Comparison of ENCODE assay signal across 8 cellular contexts in genomic region chrX:55717521-55718497, GRCh38. TPM values are rescaled to one million over a fixed set of nuclear protein-coding genes. Genes with fewer than 3 reads are reported as not detected.
DNase-seq lines count a peak whose midpoint lies in the region; ATAC-seq and TF ChIP-seq lines count a peak whose summit lies in the region.

TSS of gene RRAGB (plus strand) at chrX:55717749. CDS start at chrX:55718328, 579 bp downstream.

- no peaks in the 10 kb centered on the region for H4K20me1 ChIP-seq in osteoblast (ENCODE audit: insufficient read depth, low read length)

- H3K4me2 ChIP-seq in osteoblast (ENCODE audit: insufficient read depth, low read length) = peak within 1 kb of the TSS; percentile 87

- peaks cover 20% of the 10 kb centered on the region for H3K4me1 Mint-ChIP-seq in activated naive CD8-positive, alpha-beta T cell treated with anti-CD3 and anti-CD28 coated beads for 36 hours
- H3K4me1 Mint-ChIP-seq in glutamatergic neuron (ENCODE audit: low read depth, unreplicated experiment) = peaks cover 3% of the 10 kb centered on the region

- peak within 1 kb of the TSS; percentile 87 for H3K4me3 ChIP-seq in osteoblast (ENCODE audit: insufficient read depth, low read length)
- H3K4me3 ChIP-seq in thoracic aorta = peak within 1 kb of the TSS; percentile 85

- H3K27me3 Mint-ChIP-seq in activated naive CD8-positive, alpha-beta T cell treated with anti-CD3 and anti-CD28 coated beads for 36 hours = no peaks in the 10 kb centered on the region
- peaks cover 4% of the 10 kb centered on the region for H3K27me3 Mint-ChIP-seq in glutamatergic neuron (ENCODE audit: unreplicated experiment)

- TF ChIP-seq CTCF in GM10266 (IDR thresholded peaks at IDR 0.05; ENCODE audit: control insufficient read depth, insufficient read depth, low read depth, missing control alignments) (peak; percentile 59), glutamatergic neuron (IDR thresholded peaks at IDR 0.05; ENCODE audit: partially characterized antibody, unreplicated experiment) (peak; percentile 63), osteoblast (IDR thresholded peaks at IDR 0.05; ENCODE audit: extremely low read depth, low read depth, low read length) (peak; percentile 57), thoracic aorta (IDR thresholded peaks at IDR 0.05) (peak; percentile 51)

- H3K27ac ChIP-seq in osteoblast (ENCODE audit: low read depth, low read length) (peak within 1 kb of the TSS; percentile 88), thoracic aorta (peak within 1 kb of the TSS; percentile 73 to 81)

- H3K79me2 ChIP-seq in osteoblast (ENCODE audit: insufficient read depth, low read length) = peaks cover 13% of the 10 kb centered on the region

- H3K9me3 ChIP-seq in osteoblast (ENCODE audit: low read depth, low read length) (no peaks in the 10 kb centered on the region), thoracic aorta (no peaks in the 10 kb centered on the region)

- H3K4me3 Mint-ChIP-seq in activated naive CD8-positive, alpha-beta T cell treated with anti-CD3 and anti-CD28 coated beads for 36 hours = peak within 1 kb of the TSS; percentile 85
- peak within 1 kb of the TSS; percentile 95 for H3K4me3 Mint-ChIP-seq in glutamatergic neuron (ENCODE audit: unreplicated experiment)

- no peaks in the 10 kb centered on the region for H3K27me3 ChIP-seq in osteoblast (ENCODE audit: insufficient read depth, low read length)
- H3K27me3 ChIP-seq in thoracic aorta (replicated peaks; ENCODE audit: insufficient read depth) = no peaks in the 10 kb centered on the region

- H3K36me3 Mint-ChIP-seq in activated naive CD8-positive, alpha-beta T cell treated with anti-CD3 and anti-CD28 coated beads for 36 hours = peaks cover 10% of the 10 kb centered on the region
- H3K36me3 Mint-ChIP-seq in glutamatergic neuron (ENCODE audit: unreplicated experiment) = no peaks in the 10 kb centered on the region

- peak within 1 kb of the TSS; percentile 86 for H3K27ac Mint-ChIP-seq in activated naive CD8-positive, alpha-beta T cell treated with anti-CD3 and anti-CD28 coated beads for 36 hours
- peak within 1 kb of the TSS; percentile 93 for H3K27ac Mint-ChIP-seq in glutamatergic neuron (ENCODE audit: unreplicated experiment)

- ATAC-seq in HG02588 (IDR thresholded peaks at IDR 0.05; ENCODE audit: unreplicated experiment) = peak; percentile 97
- peak; percentile 99 for ATAC-seq in SK-N-SH treated with all-trans-retinoic acid at 6 μM for 48 hours
- ATAC-seq in thoracic aorta (ENCODE audit: insufficient number of reproducible peaks, low FRiP score, low read depth) = peak; percentile 100

- peak within 1 kb of the TSS; percentile 90 for H2AFZ ChIP-seq in osteoblast (ENCODE audit: low read length)

- DNase-seq in GM10266 (ENCODE audit: extremely low spot score) (peak; percentile 80), NCI-H1092 (lab: John Stamatoyannopoulos, UW) (peak; percentile 96), glutamatergic neuron (peak; percentile 90), osteoblast (ENCODE audit: insufficient read length, low spot score, missing footprints) (peak; percentile 92), thoracic aorta (ENCODE audit: low spot score) (peak; percentile 78)
- DNase-seq in activated naive CD8-positive, alpha-beta T cell treated with anti-CD3 and anti-CD28 coated beads for 36 hours = peak; percentile 89

- H3K4me1 ChIP-seq in osteoblast (ENCODE audit: insufficient read depth, low read length) (peaks cover 3% of the 10 kb centered on the region), thoracic aorta (ENCODE audit: control insufficient read depth in 1 of 2, low read depth in 2 of 2) (peaks cover 0 to 15% of the 10 kb centered on the region in 2 donors)

- peaks cover 8% of the 10 kb centered on the region for H3K36me3 ChIP-seq in osteoblast (ENCODE audit: insufficient read depth, low read length)
- no peaks in the 10 kb centered on the region for H3K36me3 ChIP-seq in thoracic aorta

- no peaks in the 10 kb centered on the region for H3K9me3 Mint-ChIP-seq in activated naive CD8-positive, alpha-beta T cell treated with anti-CD3 and anti-CD28 coated beads for 36 hours
- H3K9me3 Mint-ChIP-seq in glutamatergic neuron (ENCODE audit: unreplicated experiment) = peaks cover 1% of the 10 kb centered on the region

TF ChIP-seq in SK-N-SH treated with all-trans-retinoic acid at 6 μM for 48 hours, 23 proteins besides CTCF, POLR2A, EP300 and RAD21:
- no peak for TF ChIP-seq ZNF565 (CRISPR knock-in tag; conservative IDR thresholded peaks at IDR 0.05; ENCODE audit: low read depth)
- no peak for TF ChIP-seq ZNF8 (CRISPR knock-in tag; IDR thresholded peaks at IDR 0.05)
- TF ChIP-seq CREB5 (CRISPR knock-in tag; IDR thresholded peaks at IDR 0.05; ENCODE audit: low read depth) = no peak
- no peak for TF ChIP-seq ESRRG (CRISPR knock-in tag; IDR thresholded peaks at IDR 0.05)
- no peak for TF ChIP-seq SNAI2 (CRISPR knock-in tag; IDR thresholded peaks at IDR 0.05)
- TF ChIP-seq POU6F1 (CRISPR knock-in tag; IDR thresholded peaks at IDR 0.05; ENCODE audit: borderline replicate concordance, low read depth) = no peak
- TF ChIP-seq TOX (CRISPR knock-in tag; IDR thresholded peaks at IDR 0.05; ENCODE audit: borderline replicate concordance) = no peak
- no peak for TF ChIP-seq PPARA (CRISPR knock-in tag; IDR thresholded peaks at IDR 0.05; ENCODE audit: borderline replicate concordance)
- TF ChIP-seq GLIS3 (CRISPR knock-in tag; IDR thresholded peaks at IDR 0.05) = no peak
- TF ChIP-seq ZFP30 (CRISPR knock-in tag; IDR thresholded peaks at IDR 0.05) = no peak

RNA-seq across cellular contexts. Expression of gene RRAGB, which starts in this region (rescaled TPM):
- total RNA-seq in activated naive CD8-positive, alpha-beta T cell treated with anti-CD3 and anti-CD28 coated beads for 36 hours = 1 to 10 TPM; 5.5 to 6.5 TPM
- total RNA-seq in glutamatergic neuron (ENCODE audit: unreplicated experiment) = 29.5 TPM
- 33.9 and 34.0 TPM in 2 replicates for total RNA-seq in osteoblast
- 10 to 100 TPM; 35.2 to 40.5 TPM for total RNA-seq in thoracic aorta

Comparison
In these comparisons a context has a peak if more than half of its experiments do, and no peak if none do; other contexts are left out.
1. Peak in every context shown above with its lines: DNase-seq, ATAC-seq, H3K4me3 ChIP-seq and H3K27ac ChIP-seq.